ENCODE assay signal across 19 cellular contexts in genomic region chr17:50557265-50558029, GRCh38. TPM values are rescaled to one million over a fixed set of nuclear protein-coding genes. Genes with fewer than 3 reads are reported as not detected.
DNase-seq lines count a peak whose midpoint lies in the region; ATAC-seq and TF ChIP-seq lines count a peak whose summit lies in the region.
"Had no signal": no experiment of that assay in that cellular context is flagged by ENCODE, and none has a peak within 500 bp of the region (broad histone marks: within the 10 kb centered on the region; RNA-seq: fewer than 3 reads in every experiment).

No MANE protein-coding gene starts in this region.

- H3K4ac ChIP-seq in neuronal stem cell (ENCODE audit: low read length): no peak overlapping the region

- no peak overlapping the region for H3K18ac ChIP-seq in neuronal stem cell (ENCODE audit: low read length)

- H4K91ac ChIP-seq in neuronal stem cell (ENCODE audit: low read depth, low read length, poor library complexity): no peak overlapping the region

- H2BK12ac ChIP-seq in neuronal stem cell (ENCODE audit: low read length): no peak overlapping the region

- H3K27me3 ChIP-seq in WERI-Rb-1 (ENCODE audit: insufficient read depth, low read depth, severe bottlenecking): no peaks in the 10 kb centered on the region
- H3K27me3 ChIP-seq in neuronal stem cell (ENCODE audit: control insufficient read depth in 3 of 3, insufficient read depth in 3 of 3, low read depth in 1 of 3, low read length in 3 of 3): peaks cover 10 to 37% (median 34%) of the 10 kb centered on the region in 3 experiments

- H2AFZ ChIP-seq in neuronal stem cell (ENCODE audit: low read length): no peak overlapping the region

- no peak overlapping the region for H3K14ac ChIP-seq in neuronal stem cell (ENCODE audit: low read length)

- ATAC-seq in GM18520 (IDR thresholded peaks at IDR 0.05; ENCODE audit: unreplicated experiment): no peak
- ATAC-seq: GM12878, HCT116 had no signal

- H3K4me3 ChIP-seq in WERI-Rb-1 (ENCODE audit: low read depth, low read length) (peak overlapping the region; percentile 14; the same call in 1 of the 2 replicates), neuronal stem cell (ENCODE audit: low read length in 2 of 2) (no peak overlapping the region)
- H3K4me3 ChIP-seq: GM12878, MG63 had no signal

- H3K36me3 ChIP-seq in WERI-Rb-1 (peaks cover 9% of the 10 kb centered on the region), neuronal stem cell (replicated peaks in 1 of 2; ENCODE audit: control insufficient read depth in 2 of 2, insufficient read depth in 2 of 2, low read length in 2 of 2) (no peaks in the 10 kb centered on the region)

- peak overlapping the region; percentile 89 for H3K27ac ChIP-seq in WERI-Rb-1
- H3K27ac ChIP-seq in neuronal stem cell (replicated peaks; ENCODE audit: low read length): no peak overlapping the region
- H3K27ac ChIP-seq: C4-2B had no signal

- DNase-seq in D341Med (ENCODE audit: low spot score) (peak; percentile 85), DMS 273 treated with DMSO at 0.1 percent for 48 hours (lab: John Stamatoyannopoulos, UW) (peak; percentile 14), WERI-Rb-1 (peak; percentile 94), neuronal stem cell (ENCODE audit: low spot score) (no peak), anterior cingulate cortex (lab: John Stamatoyannopoulos, UW) (no peak)
- DNase-seq in stimulated activated CD4-positive, alpha-beta T cell treated with anti-CD3 and anti-CD28 coated beads, Interleukin-15, amount 100 ng/mL, for 24 hours: no peak
- DNase-seq: AML-193, EL, GOT3, Kasumi-1, NCI-H1436 treated with DMSO at 0.1 percent for 48 hours, NCI-H526 treated with DMSO at 0.1 percent for 48 hours, OCI-M1 had no signal

- no peak overlapping the region for H2BK5ac ChIP-seq in neuronal stem cell (ENCODE audit: low read length)

- H2BK120ac ChIP-seq in neuronal stem cell (ENCODE audit: low read depth, low read length): no peak overlapping the region

- H3K23ac ChIP-seq in neuronal stem cell (ENCODE audit: low read depth, low read length, poor library complexity): no peak overlapping the region

- no peak overlapping the region for H2BK15ac ChIP-seq in neuronal stem cell (ENCODE audit: low read length)

- TF ChIP-seq CTCF in WERI-Rb-1 (IDR thresholded peaks at IDR 0.05; ENCODE audit: low read depth, low read length): no peak

- no peak overlapping the region for H3K4me2 ChIP-seq in neuronal stem cell (ENCODE audit: insufficient read depth, low read length, poor library complexity, severe bottlenecking)

- H4K8ac ChIP-seq in neuronal stem cell (ENCODE audit: low read depth, low read length): no peak overlapping the region

- peak overlapping the region; percentile 60 for H2AK5ac ChIP-seq in neuronal stem cell (ENCODE audit: low read depth, low read length)

- no CpG with 5 or more reads among the region's 10 CpGs for WGBS in neuronal stem cell (ENCODE audit: extremely low coverage in 2 of 2, insufficient read length in 2 of 2, insufficient replicate concordance in 1 of 2), 2 donors

- no peaks in the 10 kb centered on the region for H3K79me1 ChIP-seq in neuronal stem cell (ENCODE audit: low read depth, low read length)

- H3K9me3 ChIP-seq in WERI-Rb-1 (ENCODE audit: severe bottlenecking) (no peaks in the 10 kb centered on the region), neuronal stem cell (replicated peaks in 1 of 2; ENCODE audit: control insufficient read depth in 2 of 2, insufficient read depth in 1 of 2, low read depth in 1 of 2, low read length in 2 of 2) (no peaks in the 10 kb centered on the region)
- H3K9me3 ChIP-seq: MG63 had no signal

- no peak overlapping the region for H3K9ac ChIP-seq in neuronal stem cell (ENCODE audit: low read depth, low read length, poor library complexity)

- peaks cover 16 to 26% of the 10 kb centered on the region in 2 donors for H3K4me1 ChIP-seq in neuronal stem cell (ENCODE audit: control insufficient read depth in 2 of 2, insufficient read depth in 1 of 2, low read depth in 1 of 2, low read length in 2 of 2)

RNA-seq across cellular contexts. Expression of gene CACNA1G, which starts 3.1 kb away (rescaled TPM):
- polyA plus RNA-seq in neuronal stem cell (2013, experiment 1 of 2): 3.0 TPM
- polyA plus RNA-seq in neuronal stem cell (2013, experiment 2 of 2): 2.8 TPM
- polyA plus RNA-seq: IgD-negative memory B cell had no signal

RNA-seq across cellular contexts. Expression of gene SPATA20, which starts 10.5 kb away (rescaled TPM):
- 17.6 TPM for polyA plus RNA-seq in neuronal stem cell (2013, experiment 1 of 2)
- polyA plus RNA-seq in neuronal stem cell (2013, experiment 2 of 2): 18.9 TPM

RNA-seq across cellular contexts. Expression of gene EPN3, which starts 24.9 kb away (rescaled TPM):
- 0.04 TPM for polyA plus RNA-seq in neuronal stem cell (2013, experiment 1 of 2)
- polyA plus RNA-seq in neuronal stem cell (2013, experiment 2 of 2): 0.07 TPM
- polyA plus RNA-seq: IgD-negative memory B cell had no signal

RNA-seq across cellular contexts. Expression of gene MYCBPAP, which starts 49.2 kb away (rescaled TPM):
- polyA plus RNA-seq in neuronal stem cell (2013, experiment 1 of 2): 1.8 TPM
- 2.2 TPM for polyA plus RNA-seq in neuronal stem cell (2013, experiment 2 of 2)

Comparison
In these comparisons a context has a peak if more than half of its experiments do, and no peak if none do; other contexts are left out.
1. DNase-seq: peak in D341Med (single experiment), DMS 273 treated with DMSO at 0.1 percent for 48 hours (single experiment) and WERI-Rb-1 (single experiment); none in neuronal stem cell (single experiment), anterior cingulate cortex (0 of 58) and stimulated activated CD4-positive, alpha-beta T cell treated with anti-CD3 and anti-CD28 coated beads, Interleukin-15, amount 100 ng/mL, for 24 hours (single experiment).